In genomic region chr21:33915368-33916199, GRCh38 we compare ENCODE assay signal across 8 cellular contexts. TPM values are rescaled to one million over a fixed set of nuclear protein-coding genes. Genes with fewer than 3 reads are reported as not detected.
DNase-seq lines count a peak whose midpoint lies in the region; ATAC-seq and TF ChIP-seq lines count a peak whose summit lies in the region.

TSS of gene ATP5PO (minus strand) at chr21:33915804. CDS start at chr21:33915763, 41 bp downstream.

- peak within 1 kb of the TSS; percentile 99 for H3K4me3 ChIP-seq in LNCaP clone FGC (ENCODE audit: low read depth, low read length)

- ATAC-seq in activated T-helper 17 cell treated with anti-CD3 and anti-CD28 coated beads, Interleukin-2, amount 50 U/mL, for 72 hours (replicated peaks), result peak; percentile 98
- ATAC-seq in naive B cell (ENCODE audit: low read depth in 2 of 2), result peak; percentile 99
- ATAC-seq in stimulated activated memory B cell treated with anti-CD40 and anti-IgM and Interleukin-4, amounts not matched to agents 10 μg/mL and 1 μg/mL and 100 μg/mL, for 72 hours, result peak; percentile 100

- peak within 1 kb of the TSS; percentile 99 for H3K4me3 Mint-ChIP-seq in activated T-helper 17 cell treated with anti-CD3 and anti-CD28 coated beads, Interleukin-2, amount 50 U/mL, for 72 hours
- peak within 1 kb of the TSS; percentile 97 to 100 (median 99) for H3K4me3 Mint-ChIP-seq in naive B cell
- H3K4me3 Mint-ChIP-seq in stimulated activated memory B cell treated with anti-CD40 and anti-IgM and Interleukin-4, amounts not matched to agents 10 μg/mL and 1 μg/mL and 100 μg/mL, for 72 hours, result peak within 1 kb of the TSS; percentile 100

- DNase-seq in Daoy (ENCODE audit: low read depth), result peak; percentile 99
- DNase-seq in GOT3 (lab: John Stamatoyannopoulos, UW), result peak; percentile 91
- peak; percentile 93 for DNase-seq in LNCaP clone FGC (ENCODE audit: low read depth)
- DNase-seq in RWPE1 (ENCODE audit: low spot score), result peak; percentile 95
- peak; percentile 97 for DNase-seq in fibroblast of gingiva (ENCODE audit: low read depth)
- DNase-seq in naive B cell, result peak; percentile 96

- POLR2A ChIA-PET in RWPE1 (lab: Yijun Ruan, JAX; ENCODE audit: low non-redundant PET), result no interaction called here

- CTCF ChIA-PET in RWPE1 (lab: Yijun Ruan, JAX), result interaction anchor here (0.6 to 1.8 kb wide), 5 partner anchors 8 to 433 kb away, joined by 3 to 5 read pairs (median 4); no protein-coding TSS in a partner anchor

- no peaks in the 10 kb centered on the region for H3K27me3 Mint-ChIP-seq in activated T-helper 17 cell treated with anti-CD3 and anti-CD28 coated beads, Interleukin-2, amount 50 U/mL, for 72 hours
- no peaks in the 10 kb centered on the region for H3K27me3 Mint-ChIP-seq in naive B cell
- H3K27me3 Mint-ChIP-seq in stimulated activated memory B cell treated with anti-CD40 and anti-IgM and Interleukin-4, amounts not matched to agents 10 μg/mL and 1 μg/mL and 100 μg/mL, for 72 hours, result no peaks in the 10 kb centered on the region

- H3K4me1 Mint-ChIP-seq in activated T-helper 17 cell treated with anti-CD3 and anti-CD28 coated beads, Interleukin-2, amount 50 U/mL, for 72 hours, result peaks cover 6% of the 10 kb centered on the region
- peaks cover 10 to 31% (median 19%) of the 10 kb centered on the region in 3 donors for H3K4me1 Mint-ChIP-seq in naive B cell
- H3K4me1 Mint-ChIP-seq in stimulated activated memory B cell treated with anti-CD40 and anti-IgM and Interleukin-4, amounts not matched to agents 10 μg/mL and 1 μg/mL and 100 μg/mL, for 72 hours, result peaks cover 37% of the 10 kb centered on the region

- H3K9me3 Mint-ChIP-seq in activated T-helper 17 cell treated with anti-CD3 and anti-CD28 coated beads, Interleukin-2, amount 50 U/mL, for 72 hours, result no peaks in the 10 kb centered on the region
- no peaks in the 10 kb centered on the region for H3K9me3 Mint-ChIP-seq in naive B cell
- H3K9me3 Mint-ChIP-seq in stimulated activated memory B cell treated with anti-CD40 and anti-IgM and Interleukin-4, amounts not matched to agents 10 μg/mL and 1 μg/mL and 100 μg/mL, for 72 hours, result no peaks in the 10 kb centered on the region

- peak within 1 kb of the TSS; percentile 100 for H3K27ac Mint-ChIP-seq in activated T-helper 17 cell treated with anti-CD3 and anti-CD28 coated beads, Interleukin-2, amount 50 U/mL, for 72 hours
- peak within 1 kb of the TSS; percentile 96 to 99 (median 98) for H3K27ac Mint-ChIP-seq in naive B cell
- peak within 1 kb of the TSS; percentile 96 for H3K27ac Mint-ChIP-seq in stimulated activated memory B cell treated with anti-CD40 and anti-IgM and Interleukin-4, amounts not matched to agents 10 μg/mL and 1 μg/mL and 100 μg/mL, for 72 hours

- H3K36me3 Mint-ChIP-seq in activated T-helper 17 cell treated with anti-CD3 and anti-CD28 coated beads, Interleukin-2, amount 50 U/mL, for 72 hours (ENCODE audit: low read depth), result peaks cover 51% of the 10 kb centered on the region
- H3K36me3 Mint-ChIP-seq in naive B cell, result peaks cover 2 to 12% of the 10 kb centered on the region in 2 donors
- peaks cover 22% of the 10 kb centered on the region for H3K36me3 Mint-ChIP-seq in stimulated activated memory B cell treated with anti-CD40 and anti-IgM and Interleukin-4, amounts not matched to agents 10 μg/mL and 1 μg/mL and 100 μg/mL, for 72 hours

- peak within 1 kb of the TSS; percentile 75 for H3K27ac ChIP-seq in RWPE1

- TF ChIP-seq CTCF in LNCaP clone FGC (IDR thresholded peaks at IDR 0.05; ENCODE audit: control insufficient read depth, extremely low read depth, insufficient read depth) (no peak), RWPE1 (conservative IDR thresholded peaks at IDR 0.05; ENCODE audit: low read depth) (no peak)

RNA-seq across cellular contexts. Expression of gene ATP5PO, which starts in this region (rescaled TPM):
- total RNA-seq in Daoy (2014; rRNA removed; shearing (Covaris generic)), result 360 and 436 TPM in 2 replicates
- 100 to 1,000 TPM; 203 to 227 TPM for total RNA-seq in activated T-helper 17 cell treated with anti-CD3 and anti-CD28 coated beads, Interleukin-2, amount 50 U/mL, for 72 hours
- 100 to 1,000 TPM; 299 to 386 (median 357) TPM for polyA plus RNA-seq in naive B cell (ENCODE audit: low read depth in 6 of 6)

Comparison
In these comparisons a context has a peak if more than half of its experiments do, and no peak if none do; other contexts are left out.
1. Peak in every context shown above with its lines: DNase-seq, ATAC-seq, H3K4me3 ChIP-seq and H3K27ac ChIP-seq.